In the genomic region with DNA sequence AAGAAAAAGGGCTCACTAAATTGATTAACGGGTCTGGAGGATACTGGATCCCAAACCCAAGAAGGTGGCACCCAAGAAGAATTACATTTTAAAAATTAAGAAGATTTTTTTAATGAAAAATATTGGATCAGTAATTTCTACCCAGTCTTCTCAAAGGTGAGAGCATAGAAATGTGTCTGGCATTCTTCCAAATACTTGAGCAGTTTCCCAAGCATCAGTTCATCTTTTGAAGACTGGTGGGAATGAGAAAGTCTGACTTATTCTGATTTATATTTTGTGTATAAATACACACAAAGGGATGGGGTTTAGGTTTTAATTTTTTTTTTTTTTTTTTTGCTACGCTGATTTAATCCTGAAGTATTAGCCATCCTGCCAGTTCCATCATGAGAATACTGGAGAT, we compare ENCODE assay signal across 1 cellular context.
TF ChIP-seq lines count a peak whose summit lies in the region.

No MANE protein-coding gene starts in this region.

TF ChIP-seq in HepG2, 621 proteins besides CTCF, POLR2A, EP300 and RAD21:
- TF ChIP-seq, protein P1, sequence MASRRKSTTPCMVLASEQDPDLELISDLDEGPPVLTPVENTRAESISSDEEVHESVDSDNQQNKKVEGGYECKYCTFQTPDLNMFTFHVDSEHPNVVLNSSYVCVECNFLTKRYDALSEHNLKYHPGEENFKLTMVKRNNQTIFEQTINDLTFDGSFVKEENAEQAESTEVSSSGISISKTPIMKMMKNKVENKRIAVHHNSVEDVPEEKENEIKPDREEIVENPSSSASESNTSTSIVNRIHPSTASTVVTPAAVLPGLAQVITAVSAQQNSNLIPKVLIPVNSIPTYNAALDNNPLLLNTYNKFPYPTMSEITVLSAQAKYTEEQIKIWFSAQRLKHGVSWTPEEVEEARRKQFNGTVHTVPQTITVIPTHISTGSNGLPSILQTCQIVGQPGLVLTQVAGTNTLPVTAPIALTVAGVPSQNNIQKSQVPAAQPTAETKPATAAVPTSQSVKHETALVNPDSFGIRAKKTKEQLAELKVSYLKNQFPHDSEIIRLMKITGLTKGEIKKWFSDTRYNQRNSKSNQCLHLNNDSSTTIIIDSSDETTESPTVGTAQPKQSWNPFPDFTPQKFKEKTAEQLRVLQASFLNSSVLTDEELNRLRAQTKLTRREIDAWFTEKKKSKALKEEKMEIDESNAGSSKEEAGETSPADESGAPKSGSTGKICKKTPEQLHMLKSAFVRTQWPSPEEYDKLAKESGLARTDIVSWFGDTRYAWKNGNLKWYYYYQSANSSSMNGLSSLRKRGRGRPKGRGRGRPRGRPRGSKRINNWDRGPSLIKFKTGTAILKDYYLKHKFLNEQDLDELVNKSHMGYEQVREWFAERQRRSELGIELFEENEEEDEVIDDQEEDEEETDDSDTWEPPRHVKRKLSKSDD (CRISPR knock-in tag; IDR thresholded peaks at IDR 0.05; ENCODE audit: low read depth): no peak
- peak; percentile 1; the same call in 1 of the 2 replicates for TF ChIP-seq ELF3 (CRISPR knock-in tag; IDR thresholded peaks at IDR 0.05)
- 0 out of 2 replicates have a peak, but pooled peaks have one; percentile 45 for TF ChIP-seq ZSCAN31 (CRISPR knock-in tag; IDR thresholded peaks at IDR 0.05; ENCODE audit: low read depth)
